In genomic region chr5:1333986-1334385, GRCh38 we compare ENCODE assay signal across 32 cellular contexts. TPM values are rescaled to one million over a fixed set of nuclear protein-coding genes. Genes with fewer than 3 reads are reported as not detected.
"Had no signal": no experiment of that assay in that cellular context is flagged by ENCODE, and none has a peak within 500 bp of the region (broad histone marks: within the 10 kb centered on the region; RNA-seq: fewer than 3 reads in every experiment).

No MANE protein-coding gene starts in this region.

- H3K27ac ChIP-seq: brain microvascular endothelial cell, VCaP had no signal

- ATAC-seq: activated CD8-positive, alpha-beta T cell treated with anti-CD3 and anti-CD28 coated beads for 36 hours; activated naive CD8-positive, alpha-beta T cell treated with anti-CD3 and anti-CD28 coated beads, Interleukin-2, amount 50 U/mL, for 24 hours; Panc1; SK-N-SH treated with all-trans-retinoic acid at 6 μM for 48 hours; T-cell had no signal

- H3K4me3 ChIP-seq: MG63 had no signal

- H3K27me3 ChIP-seq: brain microvascular endothelial cell, MG63 had no signal

- DNase-seq: activated CD4-positive, alpha-beta T cell treated with anti-CD3 and anti-CD28 coated beads, Interleukin-2, amount 10 ng/mL, durations not matched to agents 24 days and 14 days; activated CD4-positive, alpha-beta T cell treated with anti-CD3 and anti-CD28 coated beads, Interleukin-2, amount 50 U/mL, for 4 hours; activated CD8-positive, alpha-beta T cell treated with anti-CD3 and anti-CD28 coated beads for 36 hours; activated gamma-delta T cell treated with Interleukin-2 at 50 U/mL for 16 hours; activated naive CD4-positive, alpha-beta T cell treated with anti-CD3 and anti-CD28 coated beads, Interleukin-2, amount 10 ng/mL, durations not matched to agents 7 days and 5 days; activated naive CD8-positive, alpha-beta T cell treated with anti-CD3 and anti-CD28 coated beads, Interleukin-2, amount 50 U/mL, for 24 hours; activated T-cell treated with anti-CD3 and anti-CD28 coated beads, Interleukin-2, amount 50 U/mL, for 24 hours; anterior cingulate cortex; brain microvascular endothelial cell; central memory CD4-positive, alpha-beta T cell; Kasumi-1; KG1; MG63; NCI-H1048; NCI-H1105 treated with DMSO at 0.1 percent for 48 hours; NCI-H1436; NCI-H1694; NCI-H1930; NCI-H2081 treated with DMSO at 0.1 percent for 48 hours; NCI-H226; NCI-H446 treated with DMSO at 0.1 percent for 48 hours; NCI-H524; NCI-H69; NCI-H82; SIG-M5; T-cell; T-helper 2 cell; T-helper 9 cell had no signal

RNA-seq across cellular contexts. Expression of gene TERT, which starts 39.1 kb away (rescaled TPM):
- total RNA-seq: RPMI7951 had no signal
